Comparison of ENCODE assay signal across 8 cellular contexts in the genomic region with DNA sequence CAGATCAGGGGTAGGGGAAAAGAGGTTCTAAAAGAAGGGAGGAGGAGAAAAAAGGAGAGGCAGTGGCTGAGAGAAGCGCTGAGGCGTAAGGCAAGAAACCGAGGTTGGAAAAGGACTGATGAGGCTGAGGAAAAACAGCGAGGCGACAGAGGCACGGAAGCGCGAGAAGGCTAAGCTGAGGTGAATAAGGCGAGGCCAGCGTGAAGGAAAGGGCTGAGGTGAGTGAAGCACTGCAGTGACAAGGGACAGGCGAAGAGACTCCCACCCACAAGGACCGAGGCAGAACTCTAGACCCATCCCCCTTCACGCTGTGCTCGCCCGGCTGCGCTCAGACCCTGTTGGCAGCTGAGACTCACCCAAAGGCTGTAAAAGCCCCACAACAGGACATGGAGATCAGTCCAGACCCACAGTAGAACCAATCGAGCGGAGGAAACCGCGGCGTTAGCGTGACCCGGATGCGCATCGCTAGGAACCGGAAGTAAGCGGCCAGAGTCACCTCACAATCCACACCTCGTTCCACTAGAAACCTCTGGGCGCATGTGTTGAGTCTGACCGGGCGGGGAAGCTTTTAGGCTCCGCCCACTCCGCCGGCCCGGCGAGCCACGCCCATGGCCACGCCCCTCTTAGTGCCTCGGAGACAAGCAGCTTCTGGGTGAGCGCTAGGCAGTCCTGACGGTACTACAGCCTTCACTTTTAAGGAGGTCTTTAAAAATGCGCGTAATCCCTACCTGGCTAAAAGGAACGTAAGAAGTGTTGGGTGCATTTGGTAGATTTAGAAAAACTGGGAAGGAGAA. TPM values are rescaled to one million over a fixed set of nuclear protein-coding genes. Genes with fewer than 3 reads are reported as not detected.
DNase-seq lines count a peak whose midpoint lies in the region; ATAC-seq, FAIRE-seq and TF ChIP-seq lines count a peak whose summit lies in the region.

A gene with protein sequence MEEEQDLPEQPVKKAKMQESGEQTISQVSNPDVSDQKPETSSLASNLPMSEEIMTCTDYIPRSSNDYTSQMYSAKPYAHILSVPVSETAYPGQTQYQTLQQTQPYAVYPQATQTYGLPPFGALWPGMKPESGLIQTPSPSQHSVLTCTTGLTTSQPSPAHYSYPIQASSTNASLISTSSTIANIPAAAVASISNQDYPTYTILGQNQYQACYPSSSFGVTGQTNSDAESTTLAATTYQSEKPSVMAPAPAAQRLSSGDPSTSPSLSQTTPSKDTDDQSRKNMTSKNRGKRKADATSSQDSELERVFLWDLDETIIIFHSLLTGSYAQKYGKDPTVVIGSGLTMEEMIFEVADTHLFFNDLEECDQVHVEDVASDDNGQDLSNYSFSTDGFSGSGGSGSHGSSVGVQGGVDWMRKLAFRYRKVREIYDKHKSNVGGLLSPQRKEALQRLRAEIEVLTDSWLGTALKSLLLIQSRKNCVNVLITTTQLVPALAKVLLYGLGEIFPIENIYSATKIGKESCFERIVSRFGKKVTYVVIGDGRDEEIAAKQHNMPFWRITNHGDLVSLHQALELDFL (minus strand): TSS at position 443 of the 794 bp plus-strand sequence. CDS start 30,584 bp downstream, outside the sequence.

- H3K4me1 ChIP-seq in kidney (ENCODE audit: control insufficient read depth in 1 of 2, insufficient read depth in 1 of 2, low read depth in 1 of 2, low read length in 2 of 2): peaks cover 12 to 14% of the 10 kb centered on the region in 2 donors

- peaks cover 1% of the 10 kb centered on the region for H3K27me3 Mint-ChIP-seq in chondrocyte (ENCODE audit: low read depth)

- intact Hi-C loops in kidney (cut with DNase I): no loop called here

- DNase-seq in AML-193 (lab: John Stamatoyannopoulos, UW): peak; percentile 96 to 98
- peak; percentile 99 for DNase-seq in NCI-H510A treated with DMSO at 0.1 percent for 48 hours (lab: John Stamatoyannopoulos, UW)
- peak; percentile 98 for DNase-seq in activated CD4-positive, alpha-beta T cell treated with anti-CD3 and anti-CD28 coated beads for 24 hours (ENCODE audit: low read depth in 2 of 2)
- peak; percentile 97 for DNase-seq in chondrocyte (ENCODE audit: low spot score)
- peak; percentile 99 for DNase-seq in kidney
- DNase-seq in stimulated activated CD4-positive, alpha-beta T cell treated with anti-CD3 and anti-CD28 coated beads, Interleukin-15, amount 100 ng/mL, for 24 hours: peak; percentile 99

- peak; percentile 90 for TF ChIP-seq POLR2A in GM19193 (IDR thresholded peaks at IDR 0.05; ENCODE audit: extremely low read depth, insufficient read depth, insufficient read length)

- peak within 1 kb of the TSS; percentile 96 for H3K4me3 Mint-ChIP-seq in chondrocyte (ENCODE audit: unreplicated experiment)

- peak within 1 kb of the TSS; percentile 97 for H3K27ac Mint-ChIP-seq in chondrocyte (ENCODE audit: unreplicated experiment)

- peak within 1 kb of the TSS; percentile 81 to 94 for H3K27ac ChIP-seq in kidney (ENCODE audit: low read depth in 2 of 2, low read length in 2 of 2)

- H3K9ac ChIP-seq in kidney (ENCODE audit: low read length in 2 of 2): peak within 1 kb of the TSS; percentile 90 to 92

- no peaks in the 10 kb centered on the region for H3K36me3 ChIP-seq in kidney (ENCODE audit: control insufficient read depth in 1 of 2, insufficient read depth in 2 of 2, low read length in 2 of 2)

- ATAC-seq in HG03439 (IDR thresholded peaks at IDR 0.05; ENCODE audit: unreplicated experiment): peak; percentile 84

- no peaks in the 10 kb centered on the region for H3K36me3 Mint-ChIP-seq in chondrocyte (ENCODE audit: low read depth)

- peaks cover 25% of the 10 kb centered on the region for H3K4me1 Mint-ChIP-seq in chondrocyte (ENCODE audit: low read depth)

- no peaks in the 10 kb centered on the region for H3K9me3 ChIP-seq in kidney (ENCODE audit: control insufficient read depth in 1 of 2, low read length in 2 of 2)

- FAIRE-seq in kidney (lab: Jason Lieb, UNC): peak; percentile 90

- no peaks in the 10 kb centered on the region for H3K9me3 Mint-ChIP-seq in chondrocyte (ENCODE audit: low read depth)

- H3K4me3 ChIP-seq in kidney (ENCODE audit: low read length in 2 of 2): peak within 1 kb of the TSS; percentile 99 to 100

- no peak for TF ChIP-seq CTCF in chondrocyte (IDR thresholded peaks at IDR 0.05)
- no peak for TF ChIP-seq CTCF in kidney (IDR thresholded peaks at IDR 0.05; ENCODE audit: borderline replicate concordance, extremely low read depth, insufficient read depth)

RNA-seq across cellular contexts. Expression of the gene that starts here (rescaled TPM):
- total RNA-seq in chondrocyte (13.5 to 17.9 TPM (median 15.7 TPM) in 3 replicates), kidney (32.0 TPM)
- polyA plus RNA-seq in kidney (ENCODE audit: insufficient read depth, low read depth, low replicate concordance): 10.2 TPM

Comparison
In these comparisons a context has a peak if more than half of its experiments do, and no peak if none do; other contexts are left out.
1. Peak in every context shown above with its lines: DNase-seq, ATAC-seq, H3K4me3 ChIP-seq and H3K27ac ChIP-seq.